Comparison of ENCODE assay signal across 4 cellular contexts in the genomic region with DNA sequence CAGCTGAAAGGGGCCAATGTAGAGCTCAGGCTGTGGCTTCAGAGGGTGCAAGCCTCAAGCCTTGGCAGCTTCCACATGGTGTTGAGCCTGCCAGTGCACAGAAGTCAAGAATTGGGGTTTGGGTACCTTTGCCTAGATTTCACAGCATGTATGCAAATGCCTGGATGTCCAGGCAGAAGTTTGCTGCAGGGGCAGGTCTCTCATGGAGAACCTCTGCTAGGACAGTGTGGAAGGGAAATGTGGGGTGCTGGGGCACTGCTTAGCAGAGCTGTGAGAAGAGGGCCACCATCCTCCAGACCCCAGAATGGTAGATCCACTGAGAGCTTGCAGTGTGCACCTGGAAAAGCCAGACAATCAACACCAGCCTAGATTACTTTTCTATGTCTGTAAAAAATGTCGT. TPM values are rescaled to one million over a fixed set of nuclear protein-coding genes. Genes with fewer than 3 reads are reported as not detected.
"Had no signal": no experiment of that assay in that cellular context is flagged by ENCODE, and none has a peak within 500 bp of the region (broad histone marks: within the 10 kb centered on the region; RNA-seq: fewer than 3 reads in every experiment).

No MANE protein-coding gene starts in this region.

RNA-seq across cellular contexts. Expression of a gene that starts 9.2 kb away (rescaled TPM):
- total RNA-seq: LHCN-M2, M059J, MCF 10A, NCI-H460 had no signal

RNA-seq across cellular contexts. Expression of a gene that starts 14.0 kb away (rescaled TPM):
- total RNA-seq: LHCN-M2, M059J had no signal
